ENCODE assay signal across 24 cellular contexts in genomic region chr5:170184737-170185136, GRCh38. TPM values are rescaled to one million over a fixed set of nuclear protein-coding genes. Genes with fewer than 3 reads are reported as not detected.
"Had no signal": no experiment of that assay in that cellular context is flagged by ENCODE, and none has a peak within 500 bp of the region (broad histone marks: within the 10 kb centered on the region; RNA-seq: fewer than 3 reads in every experiment).

No MANE protein-coding gene starts in this region.

- H3K4me1 Mint-ChIP-seq: activated B cell treated with CpG ODN at 0.5 μM for 24 hours; activated naive CD8-positive, alpha-beta T cell treated with anti-CD3 and anti-CD28 coated beads for 36 hours; activated T-helper 17 cell treated with anti-CD3 and anti-CD28 coated beads, Interleukin-2, amount 50 U/mL, for 72 hours; T-cell had no signal

- H3K4me2 ChIP-seq: KMS-11, PC-9 had no signal

- H3K27ac Mint-ChIP-seq: activated B cell treated with CpG ODN at 0.5 μM for 24 hours; activated CD8-positive, alpha-beta T cell treated with anti-CD3 and anti-CD28 coated beads for 36 hours; activated naive CD8-positive, alpha-beta T cell treated with anti-CD3 and anti-CD28 coated beads for 36 hours; activated T-cell treated with anti-CD3 and anti-CD28 coated beads, Interleukin-2, amount 50 U/mL, for 72 hours; activated T-helper 17 cell treated with anti-CD3 and anti-CD28 coated beads, Interleukin-2, amount 50 U/mL, for 72 hours; T-cell; T-helper 17 cell had no signal

- H3K9me3 Mint-ChIP-seq: activated B cell treated with CpG ODN at 0.5 μM for 24 hours; activated CD8-positive, alpha-beta T cell treated with anti-CD3 and anti-CD28 coated beads for 36 hours; activated naive CD8-positive, alpha-beta T cell treated with anti-CD3 and anti-CD28 coated beads for 36 hours; activated T-cell treated with anti-CD3 and anti-CD28 coated beads, Interleukin-2, amount 50 U/mL, for 72 hours; activated T-helper 17 cell treated with anti-CD3 and anti-CD28 coated beads, Interleukin-2, amount 50 U/mL, for 72 hours; T-cell had no signal

- DNase-seq: activated B cell treated with CpG ODN at 0.5 μM for 24 hours; activated naive CD4-positive, alpha-beta T cell; central memory CD4-positive, alpha-beta T cell; NCI-H146; NCI-H2081 treated with DMSO at 0.1 percent for 48 hours; NCI-H524 treated with DMSO at 0.1 percent for 48 hours; T-helper 17 cell had no signal

- H3K27me3 ChIP-seq: brain microvascular endothelial cell, SJCRH30 had no signal

- H3K4me1 ChIP-seq: SJCRH30 had no signal

- H3K9me3 ChIP-seq: SJCRH30 had no signal

- H3K27ac ChIP-seq: brain microvascular endothelial cell, KMS-11, PC-9, SJCRH30, SK-N-MC, VCaP had no signal

- H3K4me3 Mint-ChIP-seq: activated B cell treated with CpG ODN at 0.5 μM for 24 hours; activated CD8-positive, alpha-beta T cell treated with anti-CD3 and anti-CD28 coated beads for 36 hours; activated naive CD8-positive, alpha-beta T cell treated with anti-CD3 and anti-CD28 coated beads for 36 hours; activated T-cell treated with anti-CD3 and anti-CD28 coated beads, Interleukin-2, amount 50 U/mL, for 72 hours; activated T-helper 17 cell treated with anti-CD3 and anti-CD28 coated beads, Interleukin-2, amount 50 U/mL, for 72 hours; T-cell; T-helper 17 cell had no signal

- H3K36me3 Mint-ChIP-seq: activated naive CD8-positive, alpha-beta T cell treated with anti-CD3 and anti-CD28 coated beads for 36 hours; T-cell had no signal

- H3K36me3 ChIP-seq: brain microvascular endothelial cell, SJCRH30 had no signal

- H2AFZ ChIP-seq: PC-9 had no signal

- H3K4me3 ChIP-seq: PC-9, SJCRH30, SK-N-MC had no signal

- H3K27me3 Mint-ChIP-seq: activated CD8-positive, alpha-beta T cell treated with anti-CD3 and anti-CD28 coated beads for 36 hours; activated naive CD8-positive, alpha-beta T cell treated with anti-CD3 and anti-CD28 coated beads for 36 hours had no signal

RNA-seq across cellular contexts. Expression of gene C5orf58, which starts 48.0 kb away (rescaled TPM):
- total RNA-seq: activated B cell treated with CpG ODN at 0.5 μM for 24 hours; activated CD8-positive, alpha-beta memory T cell treated with anti-CD3 and anti-CD28 coated beads for 36 hours; activated CD8-positive, alpha-beta T cell treated with anti-CD3 and anti-CD28 coated beads for 36 hours; activated naive CD8-positive, alpha-beta T cell treated with anti-CD3 and anti-CD28 coated beads for 36 hours; activated T-cell treated with anti-CD3 and anti-CD28 coated beads, Interleukin-2, amount 50 U/mL, for 72 hours; activated T-helper 17 cell treated with anti-CD3 and anti-CD28 coated beads, Interleukin-2, amount 50 U/mL, for 72 hours; aorta; cerebellum; M059J; NCI-H460; OCI-LY7; PC-9; SJCRH30; T-cell; T-helper 17 cell had no signal
- polyA plus RNA-seq: aorta had no signal
